Comparison of ENCODE assay signal across 5 cellular contexts in the genomic region with DNA sequence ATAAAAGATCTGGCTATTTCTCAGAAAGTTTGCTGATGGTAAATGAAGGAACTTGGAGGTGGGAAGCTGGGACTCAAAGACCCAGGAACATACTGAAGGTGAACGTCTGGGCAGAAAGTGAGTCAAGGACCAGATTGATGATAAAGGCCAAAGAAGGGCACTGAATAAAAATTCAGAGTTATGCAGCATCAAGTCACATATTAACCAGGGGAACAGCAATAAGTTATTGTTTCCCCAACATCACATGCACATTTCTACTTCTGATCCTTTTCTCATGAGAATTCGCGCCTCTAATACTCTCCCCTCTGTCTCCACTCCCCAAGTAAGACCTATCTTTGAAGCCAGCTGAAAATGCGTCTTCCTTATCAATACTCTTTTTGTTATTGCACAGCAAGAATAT.
"Had no signal": no experiment of that assay in that cellular context is flagged by ENCODE, and none has a peak within 500 bp of the region (broad histone marks: within the 10 kb centered on the region; RNA-seq: fewer than 3 reads in every experiment).

No MANE protein-coding gene starts in this region.

- H3K4me3 Mint-ChIP-seq: H9, IgD-negative memory B cell had no signal

- H3K27me3 Mint-ChIP-seq: IgD-negative memory B cell had no signal

- H3K27ac Mint-ChIP-seq: H9, IgD-negative memory B cell had no signal

- ATAC-seq: HepG2 had no signal

- H3K9me3 Mint-ChIP-seq: H9, IgD-negative memory B cell had no signal

- H3K36me3 Mint-ChIP-seq: IgD-negative memory B cell had no signal

- H3K4me1 Mint-ChIP-seq: IgD-negative memory B cell had no signal

- DNase-seq: GM23248, H9, HCEC 1CT had no signal
